In the genomic region with DNA sequence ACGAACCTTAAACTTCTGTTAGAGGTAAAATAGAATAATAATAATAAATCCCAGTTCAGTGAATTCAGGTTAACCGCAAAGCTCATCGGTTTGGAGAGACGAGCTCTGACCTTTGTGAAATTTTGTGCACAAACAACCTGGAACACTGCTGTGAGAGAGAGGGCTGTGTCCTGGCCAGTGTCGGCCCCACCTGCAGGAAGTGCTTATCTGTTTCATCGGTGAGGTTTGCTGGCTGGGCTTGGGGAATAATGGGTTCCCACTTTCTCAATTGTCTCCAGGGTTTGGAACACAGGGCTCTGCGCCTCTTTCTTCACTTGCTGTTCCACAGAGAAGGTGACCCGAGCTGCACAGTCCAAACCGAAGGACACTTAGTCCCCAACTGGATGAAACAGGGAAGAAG, we compare ENCODE assay signal across 16 cellular contexts. TPM values are rescaled to one million over a fixed set of nuclear protein-coding genes. Genes with fewer than 3 reads are reported as not detected.
A peak's percentile ranks its signal among the peaks of the same experiment; 100 is the strongest.
DNase-seq lines count a peak whose midpoint lies in the region; ATAC-seq and TF ChIP-seq lines count a peak whose summit lies in the region.
"Had no signal": no experiment of that assay in that cellular context is flagged by ENCODE, and none has a peak within 500 bp of the region (broad histone marks: within the 10 kb centered on the region; RNA-seq: fewer than 3 reads in every experiment).

No MANE protein-coding gene starts in this region.

- no peak overlapping the region for H3K4me3 Mint-ChIP-seq in natural killer cell treated with Interleukin-12 subunit alpha and Interleukin-12 subunit beta and Interleukin-15 and Interleukin-18, amount 100 ng/mL, for 72 hours
- H3K4me3 Mint-ChIP-seq: CD8-positive, alpha-beta T cell had no signal

- no peak for TF ChIP-seq CTCF in right atrium auricular region (IDR thresholded peaks at IDR 0.05)
- no peak for TF ChIP-seq CTCF in LNCaP clone FGC (IDR thresholded peaks at IDR 0.05; ENCODE audit: control insufficient read depth, extremely low read depth, insufficient read depth)
- no peak for TF ChIP-seq CTCF in prostate gland (IDR thresholded peaks at IDR 0.05)

- H3K9me3 ChIP-seq in right atrium auricular region (no peaks in the 10 kb centered on the region), prostate gland (no peaks in the 10 kb centered on the region)
- H3K9me3 ChIP-seq: A549 had no signal

- H3K4me1 Mint-ChIP-seq in natural killer cell treated with Interleukin-12 subunit alpha and Interleukin-12 subunit beta and Interleukin-15 and Interleukin-18, amount 100 ng/mL, for 72 hours (ENCODE audit: low read depth in 2 of 2): no peaks in the 10 kb centered on the region

- no peak overlapping the region for H3K27ac Mint-ChIP-seq in natural killer cell treated with Interleukin-12 subunit alpha and Interleukin-12 subunit beta and Interleukin-15 and Interleukin-18, amount 100 ng/mL, for 72 hours
- H3K27ac Mint-ChIP-seq: CD8-positive, alpha-beta T cell had no signal

- H3K27me3 Mint-ChIP-seq in natural killer cell treated with Interleukin-12 subunit alpha and Interleukin-12 subunit beta and Interleukin-15 and Interleukin-18, amount 100 ng/mL, for 72 hours: peaks cover 6 to 19% of the 10 kb centered on the region in 2 donors

- no peak for TF ChIP-seq POLR2A in prostate gland (IDR thresholded peaks at IDR 0.05)

- H3K36me3 Mint-ChIP-seq in natural killer cell treated with Interleukin-12 subunit alpha and Interleukin-12 subunit beta and Interleukin-15 and Interleukin-18, amount 100 ng/mL, for 72 hours: no peaks in the 10 kb centered on the region
- H3K36me3 Mint-ChIP-seq: CD8-positive, alpha-beta T cell had no signal

- H3K27me3 ChIP-seq in right atrium auricular region (no peaks in the 10 kb centered on the region), prostate gland (replicated peaks; ENCODE audit: insufficient read depth) (peaks cover 3% of the 10 kb centered on the region)

- H3K4me3 ChIP-seq in right atrium auricular region: no peak overlapping the region
- no peak overlapping the region for H3K4me3 ChIP-seq in LNCaP clone FGC (ENCODE audit: low read depth, low read length)
- no peak overlapping the region for H3K4me3 ChIP-seq in prostate gland
- H3K4me3 ChIP-seq: A549, GM23248 had no signal

- H3K4me1 ChIP-seq in right atrium auricular region: no peaks in the 10 kb centered on the region
- no peaks in the 10 kb centered on the region for H3K4me1 ChIP-seq in prostate gland (replicated peaks)
- H3K4me1 ChIP-seq: A549 had no signal

- 51% methylated on average over 9 of the region's 9 CpGs for WGBS in prostate gland

- DNase-seq in Right ventricle myocardium inferior (ENCODE audit: missing footprints) (peak; percentile 23), right atrium auricular region (ENCODE audit: low spot score) (no peak), LNCaP clone FGC (ENCODE audit: low read depth) (peak; percentile 58), prostate gland (ENCODE audit: low spot score) (peak; percentile 25)
- DNase-seq in stimulated activated CD4-positive, alpha-beta T cell treated with anti-CD3 and anti-CD28 coated beads, Interleukin-2, amount 100 ng/mL, for 48 hours: no peak
- DNase-seq in natural killer cell treated with Interleukin-12 subunit alpha and Interleukin-12 subunit beta and Interleukin-15 and Interleukin-18, amount 100 ng/mL, for 72 hours (ENCODE audit: low spot score): no peak
- DNase-seq in activated CD4-positive, alpha-beta T cell treated with anti-CD3 and anti-CD28 coated beads, Interleukin-2, amount 50 U/mL, for 4 hours: no peak
- DNase-seq: AML-193; Calu3; CD8-positive, alpha-beta T cell; DMS79 treated with DMSO at 0.1 percent for 48 hours; GF-D8; GM23248; HCEC 1CT had no signal

- ATAC-seq in Right ventricle myocardium inferior: no peak
- ATAC-seq in natural killer cell treated with Interleukin-12 subunit alpha and Interleukin-12 subunit beta and Interleukin-15 and Interleukin-18, amount 100 ng/mL, for 72 hours: no peak
- ATAC-seq: CD8-positive, alpha-beta T cell had no signal

- no peaks in the 10 kb centered on the region for H3K9me3 Mint-ChIP-seq in natural killer cell treated with Interleukin-12 subunit alpha and Interleukin-12 subunit beta and Interleukin-15 and Interleukin-18, amount 100 ng/mL, for 72 hours
- H3K9me3 Mint-ChIP-seq: CD8-positive, alpha-beta T cell had no signal

- H3K36me3 ChIP-seq in right atrium auricular region (no peaks in the 10 kb centered on the region), prostate gland (no peaks in the 10 kb centered on the region)

- intact Hi-C loops in Right ventricle myocardium inferior (cut with DNase I): no loop called here
- intact Hi-C loops in prostate gland (cut with DNase I): no loop called here

- H3K27ac ChIP-seq in right atrium auricular region: no peak overlapping the region
- no peak overlapping the region for H3K27ac ChIP-seq in prostate gland
- H3K27ac ChIP-seq: 22Rv1, A549, GM23248 had no signal

RNA-seq across cellular contexts. Expression of a gene that starts 19.3 kb away (rescaled TPM):
- total RNA-seq in Right ventricle myocardium inferior (33.3 TPM), right atrium auricular region (10 to 100 TPM; 56.6 to 85.4 TPM), prostate gland (100 to 1,000 TPM; 105 to 135 TPM)
- total RNA-seq in natural killer cell treated with Interleukin-12 subunit alpha and Interleukin-12 subunit beta and Interleukin-15 and Interleukin-18, amount 100 ng/mL, for 72 hours: 100 to 1,000 TPM; 112 to 178 TPM

Comparison
In these comparisons a context has a peak if more than half of its experiments do, and no peak if none do; other contexts are left out.
1. DNase-seq: peak in Right ventricle myocardium inferior (single experiment), LNCaP clone FGC (single experiment) and prostate gland (single experiment); none in right atrium auricular region (single experiment), stimulated activated CD4-positive, alpha-beta T cell treated with anti-CD3 and anti-CD28 coated beads, Interleukin-2, amount 100 ng/mL, for 48 hours (0 of 2), natural killer cell treated with Interleukin-12 subunit alpha and Interleukin-12 subunit beta and Interleukin-15 and Interleukin-18, amount 100 ng/mL, for 72 hours (single experiment) and activated CD4-positive, alpha-beta T cell treated with anti-CD3 and anti-CD28 coated beads, Interleukin-2, amount 50 U/mL, for 4 hours (0 of 2).